13 cellular contexts compared by ENCODE assay signal in genomic region chr11:95443386-95443785, GRCh38.
DNase-seq lines count a peak whose midpoint lies in the region; ATAC-seq, FAIRE-seq and TF ChIP-seq lines count a peak whose summit lies in the region.
"Had no signal": no experiment of that assay in that cellular context is flagged by ENCODE, and none has a peak within 500 bp of the region (broad histone marks: within the 10 kb centered on the region; RNA-seq: fewer than 3 reads in every experiment).

No MANE protein-coding gene starts in this region.

- no peak for FAIRE-seq in GM12892 (lab: Jason Lieb, UNC)
- FAIRE-seq: HTR-8/SVneo, urothelium cell line had no signal

- no peak overlapping the region for H3K4me3 Mint-ChIP-seq in central memory CD8-positive, alpha-beta T cell
- H3K4me3 Mint-ChIP-seq in CD8-positive, alpha-beta memory T cell = peak overlapping the region in 2 of 7 donors; percentile 26 to 37

- DNase-seq in GM12892 (ENCODE audit: insufficient read length) (peak; percentile 19), GM19240 (ENCODE audit: insufficient read length, low spot score) (peak; percentile 8), HL-60 (ENCODE audit: low read depth in 1 of 2, low spot score in 1 of 2) (peak; percentile 32 to 75), NCI-H524 treated with DMSO at 0.1 percent for 48 hours (lab: John Stamatoyannopoulos, UW) (no peak), ecto neural progenitor cell (ENCODE audit: low spot score) (no peak), mesendoderm (no peak)
- no peak for DNase-seq in central memory CD8-positive, alpha-beta T cell (ENCODE audit: low spot score in 2 of 2)
- DNase-seq in CD8-positive, alpha-beta memory T cell = no peak
- DNase-seq: body of pancreas, NCI-H524 had no signal

- no peak overlapping the region for H4K8ac ChIP-seq in mesendoderm (ENCODE audit: low read depth, low read length)

- no peak overlapping the region for H2BK120ac ChIP-seq in mesendoderm (ENCODE audit: low read depth, low read length)

- no peaks in the 10 kb centered on the region for H3K9me3 Mint-ChIP-seq in central memory CD8-positive, alpha-beta T cell
- H3K9me3 Mint-ChIP-seq in CD8-positive, alpha-beta memory T cell = peaks cover 0 to 3% (median 0%) of the 10 kb centered on the region in 5 donors

- no peak overlapping the region for H3K27ac Mint-ChIP-seq in central memory CD8-positive, alpha-beta T cell (ENCODE audit: low read depth)
- peak overlapping the region in 2 of 8 donors; percentile 48 to 64 for H3K27ac Mint-ChIP-seq in CD8-positive, alpha-beta memory T cell

- CTCF ChIA-PET in CD8-positive, alpha-beta memory T cell (lab: Charles Lee) = interaction anchor here (0.9 to 1.4 kb wide), 2 partner anchors 10 to 262 kb away, joined by 3 to 4 read pairs; no protein-coding TSS in a partner anchor

- no peak overlapping the region for H2BK5ac ChIP-seq in mesendoderm (ENCODE audit: low read length)

- POLR2A ChIA-PET in CD8-positive, alpha-beta memory T cell (lab: Charles Lee) = no interaction called here

- no peak overlapping the region for H3K18ac ChIP-seq in mesendoderm (ENCODE audit: low read length)

- no peaks in the 10 kb centered on the region for H3K27me3 ChIP-seq in HL-60 (ENCODE audit: insufficient read depth, poor library complexity, severe bottlenecking)
- peaks cover 2% of the 10 kb centered on the region for H3K27me3 ChIP-seq in mesendoderm (ENCODE audit: insufficient read depth, low read length, poor library complexity)
- no peaks in the 10 kb centered on the region for H3K27me3 ChIP-seq in CD8-positive, alpha-beta memory T cell (ENCODE audit: insufficient read depth, low read length, poor library complexity, severe bottlenecking)
- H3K27me3 ChIP-seq: body of pancreas had no signal

- H3K36me3 ChIP-seq in mesendoderm (ENCODE audit: control insufficient read depth, insufficient read depth, low read length) = no peaks in the 10 kb centered on the region
- H3K36me3 ChIP-seq in CD8-positive, alpha-beta memory T cell (ENCODE audit: insufficient read depth, low read length) = no peaks in the 10 kb centered on the region

- H3K4me2 ChIP-seq in mesendoderm (ENCODE audit: low read length) = no peak overlapping the region

- H3K9me3 ChIP-seq in CD8-positive, alpha-beta memory T cell (ENCODE audit: low read length) = no peaks in the 10 kb centered on the region
- H3K9me3 ChIP-seq: body of pancreas had no signal

- H3K4me1 Mint-ChIP-seq in central memory CD8-positive, alpha-beta T cell = no peaks in the 10 kb centered on the region
- H3K4me1 Mint-ChIP-seq in CD8-positive, alpha-beta memory T cell = peaks cover 8 to 15% (median 15%) of the 10 kb centered on the region in 3 donors

- peak; percentile 43 for ATAC-seq in central memory CD8-positive, alpha-beta T cell (replicated peaks; ENCODE audit: extremely low read depth, poor library complexity, severe bottlenecking)
- ATAC-seq: body of pancreas had no signal

- no CpG with 5 or more reads among the region's 5 CpGs for WGBS in mesendoderm (ENCODE audit: extremely low coverage, insufficient coverage, low lambda C conversion rate)

- no peak for TF ChIP-seq CTCF in HL-60 (IDR thresholded peaks at IDR 0.05; ENCODE audit: insufficient read depth, low read length)

- no peaks in the 10 kb centered on the region for H3K79me1 ChIP-seq in mesendoderm (ENCODE audit: low read length)

- H3K4ac ChIP-seq in mesendoderm (ENCODE audit: low read depth, low read length) = no peak overlapping the region

- H2AK5ac ChIP-seq in mesendoderm (ENCODE audit: low read length) = no peak overlapping the region

- H4K5ac ChIP-seq in mesendoderm (ENCODE audit: low read length) = no peak overlapping the region

- H3K23ac ChIP-seq in mesendoderm (ENCODE audit: low read length) = no peak overlapping the region

- H3K27ac ChIP-seq in HL-60 (replicated peaks) (no peak overlapping the region), mesendoderm (ENCODE audit: low read depth, low read length) (no peak overlapping the region)
- no peak overlapping the region for H3K27ac ChIP-seq in CD8-positive, alpha-beta memory T cell (ENCODE audit: low read depth, low read length)
- H3K27ac ChIP-seq: body of pancreas had no signal

- no peaks in the 10 kb centered on the region for H3K36me3 Mint-ChIP-seq in central memory CD8-positive, alpha-beta T cell (ENCODE audit: insufficient read depth)
- no peaks in the 10 kb centered on the region for H3K36me3 Mint-ChIP-seq in CD8-positive, alpha-beta memory T cell

- H3K27me3 Mint-ChIP-seq in central memory CD8-positive, alpha-beta T cell = no peaks in the 10 kb centered on the region
- H3K27me3 Mint-ChIP-seq in CD8-positive, alpha-beta memory T cell = no peaks in the 10 kb centered on the region

- H3K4me3 ChIP-seq in HL-60 (replicated peaks; ENCODE audit: insufficient read depth, low read length) (no peak overlapping the region), mesendoderm (ENCODE audit: low read length) (no peak overlapping the region)
- no peak overlapping the region for H3K4me3 ChIP-seq in CD8-positive, alpha-beta memory T cell (ENCODE audit: low read length)
- H3K4me3 ChIP-seq: body of pancreas, lung had no signal

- H3K4me1 ChIP-seq in mesendoderm (ENCODE audit: control insufficient read depth, low read depth, low read length) = no peaks in the 10 kb centered on the region
- peaks cover 9% of the 10 kb centered on the region for H3K4me1 ChIP-seq in CD8-positive, alpha-beta memory T cell (ENCODE audit: insufficient read depth, low read length)
- H3K4me1 ChIP-seq: body of pancreas had no signal

- H3K56ac ChIP-seq in mesendoderm (ENCODE audit: low read length) = no peak overlapping the region

- H2BK15ac ChIP-seq in mesendoderm (replicated peaks; ENCODE audit: low read depth) = no peak overlapping the region

- TF ChIP-seq POLR2A in GM12892 (IDR thresholded peaks at IDR 0.05; ENCODE audit: low read depth, low read length) = no peak

- H3K9ac ChIP-seq in mesendoderm (ENCODE audit: low read length) = no peak overlapping the region

- H3K79me2 ChIP-seq in mesendoderm (ENCODE audit: control insufficient read depth, insufficient read depth, low read length) = no peaks in the 10 kb centered on the region

Comparison
In these comparisons a context has a peak if more than half of its experiments do, and no peak if none do; other contexts are left out.
1. DNase-seq: peak in GM12892 (single experiment), GM19240 (single experiment) and HL-60 (2 of 2); none in central memory CD8-positive, alpha-beta T cell (0 of 2), NCI-H524 treated with DMSO at 0.1 percent for 48 hours (single experiment), ecto neural progenitor cell (single experiment), mesendoderm (single experiment) and CD8-positive, alpha-beta memory T cell (0 of 5).